Comparison of ENCODE assay signal across 35 cellular contexts in genomic region chr2:159028776-159029175, GRCh38.
"Had no signal": no experiment of that assay in that cellular context is flagged by ENCODE, and none has a peak within 500 bp of the region (broad histone marks: within the 10 kb centered on the region; RNA-seq: fewer than 3 reads in every experiment).

No MANE protein-coding gene starts in this region.

- H3K27me3 Mint-ChIP-seq: activated CD4-positive, alpha-beta T cell treated with anti-CD3 and anti-CD28 coated beads for 36 hours; activated CD4-positive, alpha-beta T cell treated with anti-CD3 and anti-CD28 coated beads, Interleukin-2, amount 10 ng/mL, durations not matched to agents 7 days and 5 days; activated naive CD8-positive, alpha-beta T cell treated with anti-CD3 and anti-CD28 coated beads, Interleukin-2, amount 10 ng/mL, durations not matched to agents 7 days and 5 days; activated T-cell treated with anti-CD3 and anti-CD28 coated beads, Interleukin-2, amount 50 U/mL, for 24 hours had no signal

- DNase-seq: activated CD4-positive, alpha-beta T cell treated with anti-CD3 and anti-CD28 coated beads for 36 hours; activated CD4-positive, alpha-beta T cell treated with anti-CD3 and anti-CD28 coated beads, Interleukin-2, amount 10 ng/mL, durations not matched to agents 7 days and 5 days; activated CD4-positive, alpha-beta T cell treated with anti-CD3 and anti-CD28 coated beads, Interleukin-2, amount 50 U/mL, for 48 hours; activated CD8-positive, alpha-beta T cell treated with anti-CD3 and anti-CD28 coated beads, Interleukin-2, amount 10 ng/mL, durations not matched to agents 7 days and 5 days; activated gamma-delta T cell; activated naive CD4-positive, alpha-beta T cell treated with Interleukin-2 at 50 U/mL for 16 hours; activated naive CD8-positive, alpha-beta T cell treated with anti-CD3 and anti-CD28 coated beads, Interleukin-2, amount 10 ng/mL, durations not matched to agents 7 days and 5 days; activated T-cell treated with anti-CD3 and anti-CD28 coated beads, Interleukin-2, amount 50 U/mL, for 24 hours; amygdala; body of pancreas; central memory CD4-positive, alpha-beta T cell; Kasumi-1; KG1; MG63; NCI-H1048; NCI-H1436 treated with DMSO at 0.1 percent for 48 hours; NCI-H1694 treated with DMSO at 0.1 percent for 48 hours; NCI-H2029; NCI-H345; NCI-H524 treated with DMSO at 0.1 percent for 48 hours; NK-92 treated with Interleukin-12 subunit alpha and Interleukin-12 subunit beta, amount 100 ng/mL, for 24 hours; PC-3; Peyer's patch; RPMI8226; SHP77 treated with DMSO at 0.1 percent for 48 hours; SK-N-SH had no signal

- ATAC-seq: activated CD4-positive, alpha-beta T cell treated with anti-CD3 and anti-CD28 coated beads for 36 hours; activated CD4-positive, CD25-positive, alpha-beta regulatory T cell treated with anti-CD3 and anti-CD28 coated beads, Interleukin-2, amount 50 U/mL, for 24 hours; activated CD8-positive, alpha-beta T cell treated with anti-CD3 and anti-CD28 coated beads, Interleukin-2, amount 10 ng/mL, durations not matched to agents 7 days and 5 days; body of pancreas; PC-3 had no signal

- H3K27ac ChIP-seq: body of pancreas, Peyer's patch, SJSA1 had no signal

- H3K36me3 ChIP-seq: ascending aorta, breast epithelium, MG63, Peyer's patch, SJSA1 had no signal

- H3K27me3 ChIP-seq: ascending aorta, body of pancreas, breast epithelium, MG63, Peyer's patch, SJSA1 had no signal

- H3K36me3 Mint-ChIP-seq: activated naive CD4-positive, alpha-beta T cell treated with anti-CD3 and anti-CD28 coated beads, Interleukin-2, amount 50 U/mL, for 24 hours; activated naive CD8-positive, alpha-beta T cell treated with anti-CD3 and anti-CD28 coated beads, Interleukin-2, amount 10 ng/mL, durations not matched to agents 7 days and 5 days had no signal

- FAIRE-seq: TTC549 had no signal

- H3K9ac ChIP-seq: SK-N-SH had no signal

- H3K27ac Mint-ChIP-seq: activated CD4-positive, alpha-beta T cell treated with anti-CD3 and anti-CD28 coated beads for 36 hours; activated CD4-positive, alpha-beta T cell treated with anti-CD3 and anti-CD28 coated beads, Interleukin-2, amount 10 ng/mL, durations not matched to agents 7 days and 5 days; activated CD8-positive, alpha-beta T cell treated with anti-CD3 and anti-CD28 coated beads, Interleukin-2, amount 10 ng/mL, durations not matched to agents 7 days and 5 days; activated naive CD4-positive, alpha-beta T cell treated with anti-CD3 and anti-CD28 coated beads, Interleukin-2, amount 50 U/mL, for 24 hours; activated naive CD8-positive, alpha-beta T cell treated with anti-CD3 and anti-CD28 coated beads, Interleukin-2, amount 10 ng/mL, durations not matched to agents 7 days and 5 days; activated T-cell treated with anti-CD3 and anti-CD28 coated beads, Interleukin-2, amount 50 U/mL, for 24 hours; activated T-helper 2 cell treated with anti-CD3 and anti-CD28 coated beads, Interferon-gamma antibody, Interleukin-2, Interleukin-4, amounts not matched to agents 10 μg/mL and 5 μg/mL and 100 μg/mL, durations not matched to agents 14 hours and 24 hours and 36 hours; T-helper 1 cell treated with Interleukin-12 subunit alpha and Interleukin-12 subunit beta and Interleukin-4 antibody, amounts not matched to agents 30 μg/mL and 1 μg/mL, for 36 hours; T-helper 2 cell treated with Interferon-gamma antibody and Interleukin-4, amounts not matched to agents 5 μg/mL and 100 μg/mL, for 36 hours had no signal

- H3K9me3 Mint-ChIP-seq: activated CD4-positive, alpha-beta T cell treated with anti-CD3 and anti-CD28 coated beads, Interleukin-2, amount 10 ng/mL, durations not matched to agents 7 days and 5 days; activated naive CD4-positive, alpha-beta T cell treated with anti-CD3 and anti-CD28 coated beads, Interleukin-2, amount 50 U/mL, for 24 hours; activated naive CD8-positive, alpha-beta T cell treated with anti-CD3 and anti-CD28 coated beads, Interleukin-2, amount 10 ng/mL, durations not matched to agents 7 days and 5 days; activated T-cell treated with anti-CD3 and anti-CD28 coated beads, Interleukin-2, amount 50 U/mL, for 24 hours; activated T-helper 2 cell treated with anti-CD3 and anti-CD28 coated beads, Interferon-gamma antibody, Interleukin-2, Interleukin-4, amounts not matched to agents 10 μg/mL and 5 μg/mL and 100 μg/mL, durations not matched to agents 14 hours and 24 hours and 36 hours; T-helper 1 cell treated with Interleukin-12 subunit alpha and Interleukin-12 subunit beta and Interleukin-4 antibody, amounts not matched to agents 30 μg/mL and 1 μg/mL, for 36 hours; T-helper 2 cell treated with Interferon-gamma antibody and Interleukin-4, amounts not matched to agents 5 μg/mL and 100 μg/mL, for 36 hours had no signal

- H3K4me1 Mint-ChIP-seq: activated CD4-positive, alpha-beta T cell treated with anti-CD3 and anti-CD28 coated beads for 36 hours; activated CD4-positive, alpha-beta T cell treated with anti-CD3 and anti-CD28 coated beads, Interleukin-2, amount 10 ng/mL, durations not matched to agents 7 days and 5 days; activated naive CD4-positive, alpha-beta T cell treated with anti-CD3 and anti-CD28 coated beads, Interleukin-2, amount 50 U/mL, for 24 hours had no signal

- H3K4me3 Mint-ChIP-seq: activated CD4-positive, alpha-beta T cell treated with anti-CD3 and anti-CD28 coated beads for 36 hours; activated CD4-positive, alpha-beta T cell treated with anti-CD3 and anti-CD28 coated beads, Interleukin-2, amount 10 ng/mL, durations not matched to agents 7 days and 5 days; activated CD8-positive, alpha-beta T cell treated with anti-CD3 and anti-CD28 coated beads, Interleukin-2, amount 10 ng/mL, durations not matched to agents 7 days and 5 days; activated naive CD4-positive, alpha-beta T cell treated with anti-CD3 and anti-CD28 coated beads, Interleukin-2, amount 50 U/mL, for 24 hours; activated naive CD8-positive, alpha-beta T cell treated with anti-CD3 and anti-CD28 coated beads, Interleukin-2, amount 10 ng/mL, durations not matched to agents 7 days and 5 days; activated T-cell treated with anti-CD3 and anti-CD28 coated beads, Interleukin-2, amount 50 U/mL, for 24 hours; T-helper 1 cell treated with Interleukin-12 subunit alpha and Interleukin-12 subunit beta and Interleukin-4 antibody, amounts not matched to agents 30 μg/mL and 1 μg/mL, for 36 hours; T-helper 2 cell treated with Interferon-gamma antibody and Interleukin-4, amounts not matched to agents 5 μg/mL and 100 μg/mL, for 36 hours had no signal

- H3K4me2 ChIP-seq: SK-N-SH had no signal

- H3K4me3 ChIP-seq: ascending aorta, body of pancreas, breast epithelium, MG63, Peyer's patch, SJSA1 had no signal

- H3K9me3 ChIP-seq: ascending aorta, body of pancreas, breast epithelium, MG63, Peyer's patch, SJSA1, SK-N-SH had no signal
